ENCODE assay signal across 1 cellular context in genomic region chr12:70661762-70662161, GRCh38.
TF ChIP-seq lines count a peak whose summit lies in the region.

No MANE protein-coding gene starts in this region.

TF ChIP-seq in SK-N-SH, 30 proteins besides CTCF, POLR2A, EP300 and RAD21 (continued from another document):
- TF ChIP-seq, protein P1, sequence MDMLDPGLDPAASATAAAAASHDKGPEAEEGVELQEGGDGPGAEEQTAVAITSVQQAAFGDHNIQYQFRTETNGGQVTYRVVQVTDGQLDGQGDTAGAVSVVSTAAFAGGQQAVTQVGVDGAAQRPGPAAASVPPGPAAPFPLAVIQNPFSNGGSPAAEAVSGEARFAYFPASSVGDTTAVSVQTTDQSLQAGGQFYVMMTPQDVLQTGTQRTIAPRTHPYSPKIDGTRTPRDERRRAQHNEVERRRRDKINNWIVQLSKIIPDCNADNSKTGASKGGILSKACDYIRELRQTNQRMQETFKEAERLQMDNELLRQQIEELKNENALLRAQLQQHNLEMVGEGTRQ (IDR thresholded peaks at IDR 0.05; ENCODE audit: borderline replicate concordance, low read depth, low read length): no peak
- TF ChIP-seq CHD2 (IDR thresholded peaks at IDR 0.05; ENCODE audit: low read length, partially characterized antibody): no peak
- TF ChIP-seq FOXM1 (IDR thresholded peaks at IDR 0.05; ENCODE audit: low read depth): peak; percentile 38; the same call in 1 of the 2 replicates
- TF ChIP-seq YY1 (IDR thresholded peaks at IDR 0.05; ENCODE audit: low read depth): 0 out of 2 replicates have a peak, but pooled peaks have one; percentile 39
- no peak for TF ChIP-seq TAF1 (IDR thresholded peaks at IDR 0.05; ENCODE audit: borderline replicate concordance, low read depth, low read length)
- no peak for TF ChIP-seq FOXJ3 (CRISPR knock-in tag; IDR thresholded peaks at IDR 0.05)
- no peak for TF ChIP-seq NRF1 (IDR thresholded peaks at IDR 0.05; ENCODE audit: low read depth, low read length)
- peak; percentile 78 for TF ChIP-seq FOSL2 (IDR thresholded peaks at IDR 0.05; ENCODE audit: borderline replicate concordance, low read depth)
- no peak for TF ChIP-seq GATA2 (CRISPR knock-in tag; IDR thresholded peaks at IDR 0.05)
- TF ChIP-seq ZBTB33 (IDR thresholded peaks at IDR 0.05; ENCODE audit: borderline replicate concordance, low read depth): 0 out of 2 replicates have a peak, but pooled peaks have one; percentile 47
- TF ChIP-seq TCF12 (IDR thresholded peaks at IDR 0.05): peak; percentile 96
- peak; percentile 60; the same call in 1 of the 2 replicates for TF ChIP-seq RXRA (IDR thresholded peaks at IDR 0.05; ENCODE audit: borderline replicate concordance, low read depth)
- TF ChIP-seq USF1 (IDR thresholded peaks at IDR 0.05; ENCODE audit: borderline replicate concordance, low read depth): no peak
TF ChIP-seq in SK-N-SH: peak in this region for 15.
